ENCODE assay signal across 18 cellular contexts in genomic region chr6:81126150-81126549, GRCh38.
"Had no signal": no experiment of that assay in that cellular context is flagged by ENCODE, and none has a peak within 500 bp of the region (broad histone marks: within the 10 kb centered on the region; RNA-seq: fewer than 3 reads in every experiment).

No MANE protein-coding gene starts in this region.

- H3K4me3 ChIP-seq: coronary artery, sigmoid colon, thoracic aorta had no signal

- H3K9me3 Mint-ChIP-seq: activated T-helper 1 cell treated with anti-CD3 and anti-CD28 coated beads, Interleukin-12 subunit alpha, Interleukin-12 subunit beta, Interleukin-2, Interleukin-4 antibody, amounts not matched to agents 30 ng/mL and 10 ng/mL and 1 ng/mL, durations not matched to agents 14 hours and 24 hours and 36 hours had no signal

- H3K4me1 Mint-ChIP-seq: natural killer cell had no signal

- H3K27me3 Mint-ChIP-seq: activated CD8-positive, alpha-beta T cell treated with anti-CD3 and anti-CD28 coated beads for 36 hours had no signal

- DNase-seq: activated CD8-positive, alpha-beta memory T cell treated with anti-CD3 and anti-CD28 coated beads, Interleukin-2, amount 50 U/mL, for 48 hours; activated CD8-positive, alpha-beta T cell treated with anti-CD3 and anti-CD28 coated beads for 36 hours; activated naive CD4-positive, alpha-beta T cell treated with Interleukin-2 at 50 U/mL for 16 hours; caudate nucleus; effector CD4-positive, alpha-beta T cell; foreskin melanocyte; head of caudate nucleus; left colon; natural killer cell; nucleus accumbens; sigmoid colon; stimulated activated CD4-positive, alpha-beta T cell treated with anti-CD3 and anti-CD28 coated beads, Interleukin-4, amount 100 ng/mL, for 1 hour; stimulated activated CD8-positive, alpha-beta memory T cell treated with anti-CD3 and anti-CD28 coated beads, Interleukin-4, amount 100 ng/mL, for 48 hours; stimulated activated naive CD8-positive, alpha-beta T cell treated with anti-CD3 and anti-CD28 coated beads, Interleukin-15, Interleukin-2, amounts not matched to agents 100 U/mL and 50 U/mL, for 24 hours; T1000 had no signal

- H3K27ac Mint-ChIP-seq: activated CD8-positive, alpha-beta T cell treated with anti-CD3 and anti-CD28 coated beads for 36 hours; activated T-helper 1 cell treated with anti-CD3 and anti-CD28 coated beads, Interleukin-12 subunit alpha, Interleukin-12 subunit beta, Interleukin-2, Interleukin-4 antibody, amounts not matched to agents 30 ng/mL and 10 ng/mL and 1 ng/mL, durations not matched to agents 14 hours and 24 hours and 36 hours; natural killer cell had no signal

- H3K4me3 Mint-ChIP-seq: activated CD8-positive, alpha-beta T cell treated with anti-CD3 and anti-CD28 coated beads for 36 hours; activated T-helper 1 cell treated with anti-CD3 and anti-CD28 coated beads, Interleukin-12 subunit alpha, Interleukin-12 subunit beta, Interleukin-2, Interleukin-4 antibody, amounts not matched to agents 30 ng/mL and 10 ng/mL and 1 ng/mL, durations not matched to agents 14 hours and 24 hours and 36 hours; natural killer cell had no signal

- ATAC-seq: activated CD8-positive, alpha-beta T cell treated with anti-CD3 and anti-CD28 coated beads for 36 hours; left colon; natural killer cell; stimulated activated naive CD8-positive, alpha-beta T cell treated with anti-CD3 and anti-CD28 coated beads, Interleukin-15, Interleukin-2, amounts not matched to agents 100 U/mL and 50 U/mL, for 24 hours had no signal

- H3K36me3 Mint-ChIP-seq: natural killer cell had no signal
